8 cellular contexts compared by ENCODE assay signal in the genomic region with DNA sequence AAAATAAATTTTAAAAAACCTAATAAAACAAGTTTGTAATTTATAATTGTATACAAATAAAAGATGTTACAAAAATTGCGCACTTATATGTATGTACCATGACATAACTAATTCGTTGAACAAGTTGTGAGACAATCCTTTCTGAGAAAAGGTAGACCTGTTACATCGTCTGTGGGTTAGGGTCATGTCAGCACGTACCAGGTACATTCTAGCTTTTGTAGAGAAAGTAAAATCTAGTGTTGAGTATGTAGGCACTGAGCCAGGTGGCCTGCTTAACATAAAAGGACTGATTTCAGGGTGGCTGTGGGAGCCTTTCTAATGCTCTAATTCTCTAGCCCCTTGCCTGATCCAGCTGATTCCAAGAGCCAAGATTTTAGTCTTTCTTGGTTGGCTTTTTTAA. TPM values are rescaled to one million over a fixed set of nuclear protein-coding genes. Genes with fewer than 3 reads are reported as not detected.
DNase-seq lines count a peak whose midpoint lies in the region; ATAC-seq and TF ChIP-seq lines count a peak whose summit lies in the region.

No MANE protein-coding gene starts in this region.

- H3K9me3 Mint-ChIP-seq in WTC11 (no peaks in the 10 kb centered on the region), glutamatergic neuron (ENCODE audit: unreplicated experiment) (no peaks in the 10 kb centered on the region)

- TF ChIP-seq CTCF in WTC11 (IDR thresholded peaks at IDR 0.05) (no peak), glutamatergic neuron (IDR thresholded peaks at IDR 0.05; ENCODE audit: partially characterized antibody, unreplicated experiment) (no peak)

- no peaks in the 10 kb centered on the region for H3K9me3 ChIP-seq in subcutaneous abdominal adipose tissue (ENCODE audit: control insufficient read depth in 5 of 5, low read length in 5 of 5)

- H3K9ac ChIP-seq in subcutaneous abdominal adipose tissue (ENCODE audit: low read length in 5 of 5), result peak overlapping the region; percentile 72 to 97 (median 89)

- H3K27ac ChIP-seq in subcutaneous abdominal adipose tissue (ENCODE audit: low read depth, low read length), result peak overlapping the region; percentile 88

- H3K4me1 ChIP-seq in subcutaneous abdominal adipose tissue (ENCODE audit: control insufficient read depth in 5 of 5, insufficient read depth in 5 of 5, low read length in 5 of 5), result peaks cover 4 to 16% (median 15%) of the 10 kb centered on the region in 5 donors

- H3K27me3 Mint-ChIP-seq in WTC11 (ENCODE audit: low read depth), result no peaks in the 10 kb centered on the region
- H3K27me3 Mint-ChIP-seq in glutamatergic neuron (ENCODE audit: unreplicated experiment), result peaks cover 3% of the 10 kb centered on the region

- H3K4me3 Mint-ChIP-seq in WTC11 (peak overlapping the region; percentile 87), glutamatergic neuron (ENCODE audit: unreplicated experiment) (peak overlapping the region; percentile 88)

- no peaks in the 10 kb centered on the region for H3K27me3 ChIP-seq in subcutaneous abdominal adipose tissue (ENCODE audit: control insufficient read depth in 5 of 5, insufficient read depth in 4 of 5, low read length in 5 of 5)

- peaks cover 4 to 21% (median 16%) of the 10 kb centered on the region in 5 donors for H3K36me3 ChIP-seq in subcutaneous abdominal adipose tissue (ENCODE audit: control insufficient read depth in 5 of 5, insufficient read depth in 5 of 5, low read length in 5 of 5)

- peak; percentile 72 for DNase-seq in NCI-H82 (lab: John Stamatoyannopoulos, UW)
- DNase-seq in NCI-H82 treated with DMSO at 0.1 percent for 48 hours (lab: John Stamatoyannopoulos, UW; ENCODE audit: unreplicated experiment), result no peak
- DNase-seq in WTC11 (ENCODE audit: low spot score), result no peak
- no peak for DNase-seq in glutamatergic neuron

- H3K4me1 Mint-ChIP-seq in WTC11 (peaks cover 13% of the 10 kb centered on the region), glutamatergic neuron (ENCODE audit: low read depth, unreplicated experiment) (peaks cover 4% of the 10 kb centered on the region)

- H3K27ac Mint-ChIP-seq in WTC11, result peak overlapping the region; percentile 97
- peak overlapping the region; percentile 92 for H3K27ac Mint-ChIP-seq in glutamatergic neuron (ENCODE audit: unreplicated experiment)

- CTCF ChIA-PET in WTC11 (lab: Charles Lee), result no interaction called here

- peaks cover 30% of the 10 kb centered on the region for H3K36me3 Mint-ChIP-seq in WTC11
- H3K36me3 Mint-ChIP-seq in glutamatergic neuron (ENCODE audit: unreplicated experiment), result no peaks in the 10 kb centered on the region

- peak; percentile 6 for ATAC-seq in WTC11
- ATAC-seq in HG03442 (IDR thresholded peaks at IDR 0.05; ENCODE audit: unreplicated experiment), result no peak
- no peak for ATAC-seq in HG03139 (IDR thresholded peaks at IDR 0.05; ENCODE audit: unreplicated experiment)
- no peak for ATAC-seq in HG03457 (IDR thresholded peaks at IDR 0.05; ENCODE audit: unreplicated experiment)

- H3K4me3 ChIP-seq in subcutaneous abdominal adipose tissue (ENCODE audit: low read depth in 1 of 5, low read length in 5 of 5), result peak overlapping the region; percentile 73 to 99 (median 87)

- POLR2A ChIA-PET in WTC11 (lab: Charles Lee), result interaction anchor here (0.9 to 2.4 kb wide), 4 partner anchors 10 to 144 kb away, joined by 3 to 19 read pairs (median 10); partner anchors contain the start of genes CNPY3, RPL7L1 and TBCC

TF ChIP-seq in WTC11, 78 proteins besides CTCF, POLR2A, EP300 and RAD21 (continues in another document):
- TF ChIP-seq ZNF416 (CRISPR knock-in tag; IDR thresholded peaks at IDR 0.05), result no peak
- TF ChIP-seq, protein P1, sequence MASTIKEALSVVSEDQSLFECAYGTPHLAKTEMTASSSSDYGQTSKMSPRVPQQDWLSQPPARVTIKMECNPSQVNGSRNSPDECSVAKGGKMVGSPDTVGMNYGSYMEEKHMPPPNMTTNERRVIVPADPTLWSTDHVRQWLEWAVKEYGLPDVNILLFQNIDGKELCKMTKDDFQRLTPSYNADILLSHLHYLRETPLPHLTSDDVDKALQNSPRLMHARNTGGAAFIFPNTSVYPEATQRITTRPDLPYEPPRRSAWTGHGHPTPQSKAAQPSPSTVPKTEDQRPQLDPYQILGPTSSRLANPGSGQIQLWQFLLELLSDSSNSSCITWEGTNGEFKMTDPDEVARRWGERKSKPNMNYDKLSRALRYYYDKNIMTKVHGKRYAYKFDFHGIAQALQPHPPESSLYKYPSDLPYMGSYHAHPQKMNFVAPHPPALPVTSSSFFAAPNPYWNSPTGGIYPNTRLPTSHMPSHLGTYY (CRISPR knock-in tag; IDR thresholded peaks at IDR 0.05), result no peak
- TF ChIP-seq ZNF317 (CRISPR knock-in tag; IDR thresholded peaks at IDR 0.05; ENCODE audit: borderline replicate concordance, low read depth), result no peak
- TF ChIP-seq NR3C1 (CRISPR knock-in tag; conservative IDR thresholded peaks at IDR 0.05; ENCODE audit: low read depth), result no peak
- TF ChIP-seq, protein P2, sequence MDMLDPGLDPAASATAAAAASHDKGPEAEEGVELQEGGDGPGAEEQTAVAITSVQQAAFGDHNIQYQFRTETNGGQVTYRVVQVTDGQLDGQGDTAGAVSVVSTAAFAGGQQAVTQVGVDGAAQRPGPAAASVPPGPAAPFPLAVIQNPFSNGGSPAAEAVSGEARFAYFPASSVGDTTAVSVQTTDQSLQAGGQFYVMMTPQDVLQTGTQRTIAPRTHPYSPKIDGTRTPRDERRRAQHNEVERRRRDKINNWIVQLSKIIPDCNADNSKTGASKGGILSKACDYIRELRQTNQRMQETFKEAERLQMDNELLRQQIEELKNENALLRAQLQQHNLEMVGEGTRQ (CRISPR knock-in tag; IDR thresholded peaks at IDR 0.05), result no peak
- TF ChIP-seq CREB1 (CRISPR knock-in tag; IDR thresholded peaks at IDR 0.05), result no peak
- no peak for TF ChIP-seq ZNF281 (CRISPR knock-in tag; IDR thresholded peaks at IDR 0.05)
- no peak for TF ChIP-seq TCF7 (CRISPR knock-in tag; IDR thresholded peaks at IDR 0.05; ENCODE audit: low read depth)
- TF ChIP-seq STAT6 (CRISPR knock-in tag; conservative IDR thresholded peaks at IDR 0.05; ENCODE audit: low read depth), result no peak
- TF ChIP-seq EMX1 (CRISPR knock-in tag; IDR thresholded peaks at IDR 0.05), result no peak

RNA-seq across cellular contexts. Expression of gene RPL7L1, which starts 10.4 kb away (rescaled TPM):
- total RNA-seq in WTC11 (2021) (91.4 to 107 TPM (median 93.0 TPM) in 3 replicates), glutamatergic neuron (ENCODE audit: unreplicated experiment) (80.2 TPM)

RNA-seq across cellular contexts. Expression of gene PTCRA, which starts 26.0 kb away (rescaled TPM):
- total RNA-seq in WTC11 (2021) (not detected in 3 replicates), glutamatergic neuron (ENCODE audit: unreplicated experiment) (not detected)

RNA-seq across cellular contexts. Expression of gene CNPY3, which starts 39.5 kb away (rescaled TPM):
- total RNA-seq in WTC11 (2021), result 67.0 to 88.7 TPM (median 86.5 TPM) in 3 replicates
- 36.8 TPM for total RNA-seq in glutamatergic neuron (ENCODE audit: unreplicated experiment)
